ENCODE assay signal across 38 cellular contexts in the genomic region with DNA sequence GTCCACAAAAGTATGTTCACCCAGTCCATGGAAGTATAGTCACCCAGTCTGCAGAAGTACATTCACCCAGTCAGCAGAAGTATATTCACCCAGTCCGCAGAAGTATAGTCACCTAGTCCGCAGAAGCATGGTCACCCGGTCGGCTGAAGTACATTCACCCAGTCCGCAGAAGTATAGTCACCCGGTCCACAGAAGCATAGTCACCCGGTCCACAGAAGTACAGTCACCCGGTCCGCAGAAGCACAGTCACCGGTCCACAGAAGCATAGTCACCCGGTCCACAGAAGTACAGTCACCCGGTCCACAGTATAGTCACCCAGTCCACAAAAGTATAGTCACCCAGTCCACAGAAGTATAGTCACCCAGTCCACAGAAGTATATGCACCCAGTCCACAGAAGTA. TPM values are rescaled to one million over a fixed set of nuclear protein-coding genes. Genes with fewer than 3 reads are reported as not detected.
"Had no signal": no experiment of that assay in that cellular context is flagged by ENCODE, and none has a peak within 500 bp of the region (broad histone marks: within the 10 kb centered on the region; RNA-seq: fewer than 3 reads in every experiment).

No MANE protein-coding gene starts in this region.

- H3K36me3 ChIP-seq: breast epithelium had no signal

- H3K27me3 Mint-ChIP-seq: activated CD4-positive, alpha-beta memory T cell treated with anti-CD3 and anti-CD28 coated beads, Interleukin-2, amount 10 ng/mL, durations not matched to agents 7 days and 5 days; activated CD4-positive, alpha-beta T cell treated with anti-CD3 and anti-CD28 coated beads for 36 hours; activated CD4-positive, alpha-beta T cell treated with anti-CD3 and anti-CD28 coated beads, Interleukin-2, amount 10 ng/mL, durations not matched to agents 7 days and 5 days; activated CD8-positive, alpha-beta memory T cell treated with anti-CD3 and anti-CD28 coated beads, Interleukin-2, amount 10 ng/mL, durations not matched to agents 7 days and 5 days; activated naive CD8-positive, alpha-beta T cell treated with anti-CD3 and anti-CD28 coated beads for 36 hours; activated T-cell treated with anti-CD3 and anti-CD28 coated beads, Interleukin-2, amount 50 U/mL, for 24 hours; activated T-helper 17 cell treated with anti-CD3 and anti-CD28 coated beads, Interleukin-2, amount 50 U/mL, for 72 hours had no signal

- H3K4me3 ChIP-seq: adrenal gland, body of pancreas, breast epithelium had no signal

- ATAC-seq: activated CD4-positive, alpha-beta T cell treated with anti-CD3 and anti-CD28 coated beads for 36 hours; activated CD4-positive, CD25-positive, alpha-beta regulatory T cell treated with anti-CD3 and anti-CD28 coated beads, Interleukin-2, amount 50 U/mL, for 24 hours; activated CD8-positive, alpha-beta memory T cell treated with anti-CD3 and anti-CD28 coated beads, Interleukin-2, amount 10 ng/mL, durations not matched to agents 7 days and 5 days; activated CD8-positive, alpha-beta T cell treated with anti-CD3 and anti-CD28 coated beads, Interleukin-2, amount 10 ng/mL, durations not matched to agents 7 days and 5 days; activated T-cell treated with anti-CD3 and anti-CD28 coated beads, Interleukin-2, amount 50 U/mL, for 72 hours; activated T-helper 17 cell treated with anti-CD3 and anti-CD28 coated beads, Interleukin-2, amount 50 U/mL, for 72 hours; body of pancreas; WTC11 had no signal

- H3K27ac Mint-ChIP-seq: activated CD4-positive, alpha-beta memory T cell treated with anti-CD3 and anti-CD28 coated beads, Interleukin-2, amount 10 ng/mL, durations not matched to agents 7 days and 5 days; activated CD4-positive, alpha-beta T cell treated with anti-CD3 and anti-CD28 coated beads for 36 hours; activated CD4-positive, alpha-beta T cell treated with anti-CD3 and anti-CD28 coated beads, Interleukin-2, amount 10 ng/mL, durations not matched to agents 7 days and 5 days; activated CD8-positive, alpha-beta memory T cell treated with anti-CD3 and anti-CD28 coated beads, Interleukin-2, amount 10 ng/mL, durations not matched to agents 7 days and 5 days; activated naive CD4-positive, alpha-beta T cell treated with anti-CD3 and anti-CD28 coated beads for 36 hours; activated naive CD8-positive, alpha-beta T cell treated with anti-CD3 and anti-CD28 coated beads for 36 hours; activated T-cell treated with anti-CD3 and anti-CD28 coated beads, Interleukin-2, amount 50 U/mL, for 24 hours; activated T-cell treated with anti-CD3 and anti-CD28 coated beads, Interleukin-2, amount 50 U/mL, for 72 hours; activated T-helper 1 cell treated with anti-CD3 and anti-CD28 coated beads, Interleukin-12 subunit alpha, Interleukin-12 subunit beta, Interleukin-2, Interleukin-4 antibody, amounts not matched to agents 30 ng/mL and 10 ng/mL and 1 ng/mL, durations not matched to agents 14 hours and 24 hours and 36 hours; activated T-helper 17 cell treated with anti-CD3 and anti-CD28 coated beads, Interleukin-2, amount 50 U/mL, for 72 hours; T-helper 1 cell treated with Interleukin-12 subunit alpha and Interleukin-12 subunit beta and Interleukin-4 antibody, amounts not matched to agents 30 μg/mL and 1 μg/mL, for 36 hours; T-helper 2 cell treated with Interferon-gamma antibody and Interleukin-4, amounts not matched to agents 5 μg/mL and 100 μg/mL, for 36 hours; WTC11 had no signal

- H3K4me1 Mint-ChIP-seq: activated CD4-positive, alpha-beta memory T cell treated with anti-CD3 and anti-CD28 coated beads, Interleukin-2, amount 10 ng/mL, durations not matched to agents 7 days and 5 days; activated CD4-positive, alpha-beta T cell treated with anti-CD3 and anti-CD28 coated beads, Interleukin-2, amount 10 ng/mL, durations not matched to agents 7 days and 5 days; activated CD8-positive, alpha-beta memory T cell treated with anti-CD3 and anti-CD28 coated beads, Interleukin-2, amount 10 ng/mL, durations not matched to agents 7 days and 5 days; activated T-helper 17 cell treated with anti-CD3 and anti-CD28 coated beads, Interleukin-2, amount 50 U/mL, for 72 hours; WTC11 had no signal

- H3K4me3 Mint-ChIP-seq: activated CD4-positive, alpha-beta memory T cell treated with anti-CD3 and anti-CD28 coated beads, Interleukin-2, amount 10 ng/mL, durations not matched to agents 7 days and 5 days; activated CD4-positive, alpha-beta T cell treated with anti-CD3 and anti-CD28 coated beads for 36 hours; activated CD4-positive, alpha-beta T cell treated with anti-CD3 and anti-CD28 coated beads, Interleukin-2, amount 10 ng/mL, durations not matched to agents 7 days and 5 days; activated CD8-positive, alpha-beta memory T cell treated with anti-CD3 and anti-CD28 coated beads, Interleukin-2, amount 10 ng/mL, durations not matched to agents 7 days and 5 days; activated CD8-positive, alpha-beta T cell treated with anti-CD3 and anti-CD28 coated beads, Interleukin-2, amount 10 ng/mL, durations not matched to agents 7 days and 5 days; activated naive CD4-positive, alpha-beta T cell treated with anti-CD3 and anti-CD28 coated beads for 36 hours; activated naive CD8-positive, alpha-beta T cell treated with anti-CD3 and anti-CD28 coated beads for 36 hours; activated T-cell treated with anti-CD3 and anti-CD28 coated beads, Interleukin-2, amount 50 U/mL, for 24 hours; activated T-cell treated with anti-CD3 and anti-CD28 coated beads, Interleukin-2, amount 50 U/mL, for 72 hours; activated T-helper 1 cell treated with anti-CD3 and anti-CD28 coated beads, Interleukin-12 subunit alpha, Interleukin-12 subunit beta, Interleukin-2, Interleukin-4 antibody, amounts not matched to agents 30 ng/mL and 10 ng/mL and 1 ng/mL, durations not matched to agents 14 hours and 24 hours and 36 hours; activated T-helper 17 cell treated with anti-CD3 and anti-CD28 coated beads, Interleukin-2, amount 50 U/mL, for 72 hours; T-helper 1 cell treated with Interleukin-12 subunit alpha and Interleukin-12 subunit beta and Interleukin-4 antibody, amounts not matched to agents 30 μg/mL and 1 μg/mL, for 36 hours; T-helper 2 cell treated with Interferon-gamma antibody and Interleukin-4, amounts not matched to agents 5 μg/mL and 100 μg/mL, for 36 hours; WTC11 had no signal

- FAIRE-seq: astrocyte, TTC549 had no signal

- DNase-seq: activated CD4-positive, alpha-beta memory T cell treated with anti-CD3 and anti-CD28 coated beads, Interleukin-2, amount 10 ng/mL, durations not matched to agents 7 days and 5 days; activated CD4-positive, alpha-beta T cell treated with anti-CD3 and anti-CD28 coated beads for 1 hour; activated CD4-positive, alpha-beta T cell treated with anti-CD3 and anti-CD28 coated beads for 36 hours; activated CD4-positive, alpha-beta T cell treated with anti-CD3 and anti-CD28 coated beads for 48 hours; activated CD4-positive, alpha-beta T cell treated with anti-CD3 and anti-CD28 coated beads, Interleukin-2, amount 10 ng/mL, durations not matched to agents 7 days and 5 days; activated CD4-positive, alpha-beta T cell treated with anti-CD3 and anti-CD28 coated beads, Interleukin-2, amount 50 U/mL, for 48 hours; activated CD4-positive, CD25-positive, alpha-beta regulatory T cell; activated CD8-positive, alpha-beta memory T cell treated with anti-CD3 and anti-CD28 coated beads for 24 hours; activated CD8-positive, alpha-beta memory T cell treated with anti-CD3 and anti-CD28 coated beads, Interleukin-2, amount 10 ng/mL, durations not matched to agents 7 days and 5 days; activated CD8-positive, alpha-beta memory T cell treated with anti-CD3 and anti-CD28 coated beads, Interleukin-2, amount 50 U/mL, for 48 hours; activated CD8-positive, alpha-beta T cell treated with anti-CD3 and anti-CD28 coated beads, Interleukin-2, amount 10 ng/mL, durations not matched to agents 7 days and 5 days; activated effector memory CD4-positive, alpha-beta T cell treated with anti-CD3 and anti-CD28 coated beads, Interleukin-2, amount 50 U/mL, for 16 hours; activated gamma-delta T cell treated with Interleukin-2 at 50 U/mL for 16 hours; activated naive CD4-positive, alpha-beta T cell; activated naive CD4-positive, alpha-beta T cell treated with anti-CD3 and anti-CD28 coated beads for 36 hours; activated naive CD4-positive, alpha-beta T cell treated with anti-CD3 and anti-CD28 coated beads, Interleukin-2, amount 50 U/mL, for 16 hours; activated naive CD8-positive, alpha-beta T cell treated with anti-CD3 and anti-CD28 coated beads for 36 hours; activated T-cell treated with anti-CD3 and anti-CD28 coated beads, Interleukin-2, amount 50 U/mL, for 24 hours; activated T-cell treated with anti-CD3 and anti-CD28 coated beads, Interleukin-2, amount 50 U/mL, for 72 hours; adrenal gland; amniotic stem cell; body of pancreas; brain microvascular endothelial cell; central memory CD4-positive, alpha-beta T cell; T-helper 1 cell; T-helper 2 cell; T-helper 9 cell; WERI-Rb-1 had no signal

- H3K4me1 ChIP-seq: adrenal gland, body of pancreas, breast epithelium had no signal

- H3K27me3 ChIP-seq: adrenal gland, body of pancreas, brain microvascular endothelial cell, breast epithelium had no signal

- H3K27ac ChIP-seq: adrenal gland, body of pancreas, brain microvascular endothelial cell, breast epithelium, WERI-Rb-1 had no signal

- H3K9me3 Mint-ChIP-seq: activated CD4-positive, alpha-beta memory T cell treated with anti-CD3 and anti-CD28 coated beads, Interleukin-2, amount 10 ng/mL, durations not matched to agents 7 days and 5 days; activated CD4-positive, alpha-beta T cell treated with anti-CD3 and anti-CD28 coated beads, Interleukin-2, amount 10 ng/mL, durations not matched to agents 7 days and 5 days; activated naive CD4-positive, alpha-beta T cell treated with anti-CD3 and anti-CD28 coated beads for 36 hours; activated naive CD4-positive, alpha-beta T cell treated with anti-CD3 and anti-CD28 coated beads, Interleukin-2, amount 50 U/mL, for 72 hours; activated naive CD8-positive, alpha-beta T cell treated with anti-CD3 and anti-CD28 coated beads for 36 hours; activated T-cell treated with anti-CD3 and anti-CD28 coated beads, Interleukin-2, amount 50 U/mL, for 24 hours; activated T-cell treated with anti-CD3 and anti-CD28 coated beads, Interleukin-2, amount 50 U/mL, for 72 hours; activated T-helper 1 cell treated with anti-CD3 and anti-CD28 coated beads, Interleukin-12 subunit alpha, Interleukin-12 subunit beta, Interleukin-2, Interleukin-4 antibody, amounts not matched to agents 30 ng/mL and 10 ng/mL and 1 ng/mL, durations not matched to agents 14 hours and 24 hours and 36 hours; activated T-helper 17 cell treated with anti-CD3 and anti-CD28 coated beads, Interleukin-2, amount 50 U/mL, for 72 hours; T-helper 1 cell treated with Interleukin-12 subunit alpha and Interleukin-12 subunit beta and Interleukin-4 antibody, amounts not matched to agents 30 μg/mL and 1 μg/mL, for 36 hours; T-helper 2 cell treated with Interferon-gamma antibody and Interleukin-4, amounts not matched to agents 5 μg/mL and 100 μg/mL, for 36 hours; WTC11 had no signal

- H3K9me3 ChIP-seq: adrenal gland, body of pancreas, breast epithelium had no signal

RNA-seq across cellular contexts. Expression of gene COL9A3, which starts 36.0 kb away (rescaled TPM):
- total RNA-seq: activated CD4-positive, alpha-beta memory T cell treated with anti-CD3 and anti-CD28 coated beads, Interleukin-2, amount 10 ng/mL, durations not matched to agents 7 days and 5 days; activated CD4-positive, alpha-beta T cell treated with anti-CD3 and anti-CD28 coated beads for 36 hours; activated CD4-positive, alpha-beta T cell treated with anti-CD3 and anti-CD28 coated beads, Interleukin-2, amount 10 ng/mL, durations not matched to agents 7 days and 5 days; activated CD8-positive, alpha-beta T cell treated with anti-CD3 and anti-CD28 coated beads, Interleukin-2, amount 10 ng/mL, durations not matched to agents 7 days and 5 days; activated naive CD4-positive, alpha-beta T cell treated with anti-CD3 and anti-CD28 coated beads for 36 hours; activated naive CD4-positive, alpha-beta T cell treated with anti-CD3 and anti-CD28 coated beads, Interleukin-2, amount 50 U/mL, for 72 hours; activated T-helper 1 cell treated with anti-CD3 and anti-CD28 coated beads, Interleukin-12 subunit alpha, Interleukin-12 subunit beta, Interleukin-2, Interleukin-4 antibody, amounts not matched to agents 30 ng/mL and 10 ng/mL and 1 ng/mL, durations not matched to agents 14 hours and 24 hours and 36 hours; activated T-helper 17 cell treated with anti-CD3 and anti-CD28 coated beads, Interleukin-2, amount 50 U/mL, for 72 hours had no signal
